Comparison of ENCODE assay signal across 6 cellular contexts in the genomic region with DNA sequence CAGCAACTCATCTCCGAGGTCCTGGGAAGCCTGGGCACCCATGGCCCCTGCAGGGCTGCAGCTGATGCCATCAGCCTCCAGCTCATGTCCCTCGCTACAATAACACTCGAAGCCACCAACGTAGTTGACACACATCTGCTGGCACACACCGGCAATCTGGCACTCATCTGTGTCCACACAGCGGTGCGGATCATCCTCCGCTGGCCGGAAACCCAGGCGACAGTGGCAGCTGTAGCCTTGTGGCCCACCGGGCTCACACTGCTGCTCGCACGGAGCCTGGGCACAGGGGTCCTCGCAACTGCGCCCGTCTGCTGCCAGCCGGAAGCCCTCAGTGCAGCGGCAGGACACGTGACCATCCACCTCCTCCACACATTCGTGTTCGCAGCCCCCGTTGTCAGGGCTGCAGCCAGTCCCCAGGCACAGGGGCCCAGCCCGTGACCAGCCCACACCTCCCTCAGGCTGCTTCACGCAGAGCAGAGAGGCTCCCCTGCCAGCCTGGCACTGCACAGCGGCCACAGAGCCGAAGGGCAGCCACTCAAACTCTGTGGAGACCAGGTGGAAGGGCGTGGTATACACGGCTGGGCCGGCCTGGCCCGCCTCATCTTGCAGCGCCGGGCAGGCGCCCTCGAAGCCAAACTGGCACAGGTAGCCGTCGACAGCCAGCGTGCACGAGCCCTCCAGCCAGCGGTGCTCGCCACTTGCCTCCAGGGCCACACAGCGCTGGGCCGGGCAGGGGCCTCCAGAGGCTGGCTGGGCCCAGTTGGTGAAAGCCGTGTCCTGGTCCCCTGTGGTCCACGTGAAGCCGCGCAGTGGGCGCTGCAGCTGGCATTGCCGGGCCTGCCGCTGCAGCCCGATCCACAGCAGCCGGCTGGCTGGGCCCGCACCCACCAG. TPM values are rescaled to one million over a fixed set of nuclear protein-coding genes. Genes with fewer than 3 reads are reported as not detected.
DNase-seq lines count a peak whose midpoint lies in the region; ATAC-seq and TF ChIP-seq lines count a peak whose summit lies in the region.

No MANE protein-coding gene starts in this region.

- no peaks in the 10 kb centered on the region for H3K27me3 ChIP-seq in mesenchymal stem cell (ENCODE audit: control insufficient read depth in 1 of 2, insufficient read depth in 1 of 2, low read length in 2 of 2)

- H3K18ac ChIP-seq in mesenchymal stem cell (ENCODE audit: low read depth in 1 of 2, low read length in 2 of 2): peak overlapping the region; percentile 81 to 93

- no peaks in the 10 kb centered on the region for H3K9me3 ChIP-seq in mesenchymal stem cell (ENCODE audit: control insufficient read depth, low read length)

- POLR2A ChIA-PET in T-cell (lab: Charles Lee): interaction anchor here in 1 of 2 donors (0.6 to 1.0 kb wide), 2 partner anchors 27 to 329 kb away, joined by 3 to 4 read pairs; partner anchors contain the start of gene YIF1A

- 84% methylated on average over 52 of the region's 52 CpGs for WGBS in mesenchymal stem cell

- H3K36me3 ChIP-seq in mesenchymal stem cell (ENCODE audit: control insufficient read depth in 1 of 2, insufficient read depth in 2 of 2, low read depth in 1 of 2, low read length in 2 of 2): peaks cover 8 to 17% of the 10 kb centered on the region in 2 experiments

- CTCF ChIA-PET in T-cell (lab: Charles Lee): no interaction called here

- peak overlapping the region; percentile 71 for H2BK120ac ChIP-seq in mesenchymal stem cell (ENCODE audit: low read depth, low read length)

- H3K4me1 Mint-ChIP-seq in T-cell: peaks cover 56 to 64% (median 59%) of the 10 kb centered on the region in 3 donors
- peaks cover 40% of the 10 kb centered on the region for H3K4me1 Mint-ChIP-seq in activated CD4-positive, alpha-beta T cell treated with anti-CD3 and anti-CD28 coated beads, Interleukin-2, amount 10 ng/mL, durations not matched to agents 24 days and 14 days

- peak overlapping the region; percentile 94 for H3K9ac ChIP-seq in mesenchymal stem cell (ENCODE audit: low read length)

- DNase-seq in AG09309 (ENCODE audit: low read depth) (no peak), T-cell (peak in 6 of 34 experiments; percentile 18 to 39 (median 28)), mesenchymal stem cell (no peak), omental fat pad (ENCODE audit: low spot score) (no peak)
- DNase-seq in activated CD4-positive, alpha-beta T cell treated with anti-CD3 and anti-CD28 coated beads, Interleukin-2, amount 10 ng/mL, durations not matched to agents 24 days and 14 days: no peak

- H3K4ac ChIP-seq in mesenchymal stem cell (ENCODE audit: low read depth in 1 of 2, low read length in 2 of 2): peak overlapping the region; percentile 62 to 90

- peak overlapping the region; percentile 67 for H4K91ac ChIP-seq in mesenchymal stem cell (ENCODE audit: low read length)

- H3K4me1 ChIP-seq in mesenchymal stem cell (ENCODE audit: control insufficient read depth, insufficient read depth, low read depth, low read length): peaks cover 51% of the 10 kb centered on the region

- H3K4me3 ChIP-seq in AG09309 (ENCODE audit: control insufficient read depth, low read depth, low read length): peak overlapping the region; percentile 74
- peak overlapping the region; percentile 23 to 99 for H3K4me3 ChIP-seq in mesenchymal stem cell (ENCODE audit: insufficient read depth in 1 of 2, low read depth in 1 of 2, low read length in 2 of 2)

- H3K27me3 Mint-ChIP-seq in T-cell: peaks cover 0 to 2% of the 10 kb centered on the region in 2 donors
- H3K27me3 Mint-ChIP-seq in activated CD4-positive, alpha-beta T cell treated with anti-CD3 and anti-CD28 coated beads, Interleukin-2, amount 10 ng/mL, durations not matched to agents 24 days and 14 days: peaks cover 3% of the 10 kb centered on the region

- peak overlapping the region; percentile 49 for H2AK5ac ChIP-seq in mesenchymal stem cell (ENCODE audit: low read length, severe bottlenecking)

- H2BK12ac ChIP-seq in mesenchymal stem cell (ENCODE audit: low read length in 2 of 2): peak overlapping the region; percentile 71 to 91

- H3K79me1 ChIP-seq in mesenchymal stem cell (replicated peaks; ENCODE audit: low read length, poor library complexity, severe bottlenecking): peaks cover 5% of the 10 kb centered on the region

- ATAC-seq in T-cell (replicated peaks in 1 of 4) (no peak), omental fat pad (ENCODE audit: low FRiP score) (no peak), GM18867 (IDR thresholded peaks at IDR 0.05; ENCODE audit: unreplicated experiment) (no peak)

- peak overlapping the region; percentile 85 to 99 for H3K27ac Mint-ChIP-seq in T-cell
- no peak overlapping the region for H3K27ac Mint-ChIP-seq in activated CD4-positive, alpha-beta T cell treated with anti-CD3 and anti-CD28 coated beads, Interleukin-2, amount 10 ng/mL, durations not matched to agents 24 days and 14 days

- no peaks in the 10 kb centered on the region for H3K36me3 Mint-ChIP-seq in T-cell
- H3K36me3 Mint-ChIP-seq in activated CD4-positive, alpha-beta T cell treated with anti-CD3 and anti-CD28 coated beads, Interleukin-2, amount 10 ng/mL, durations not matched to agents 24 days and 14 days (ENCODE audit: low read depth): no peaks in the 10 kb centered on the region

- H3K14ac ChIP-seq in mesenchymal stem cell (ENCODE audit: low read length in 2 of 2): peak overlapping the region in 1 of 2 experiments; percentile 98

- H2BK15ac ChIP-seq in mesenchymal stem cell (ENCODE audit: low read depth, poor library complexity, severe bottlenecking): peak overlapping the region; percentile 87

- TF ChIP-seq CTCF in AG09309 (IDR thresholded peaks at IDR 0.05; ENCODE audit: control insufficient read depth, insufficient read depth, low read depth, low read length, missing control alignments) (no peak), omental fat pad (IDR thresholded peaks at IDR 0.05) (no peak)

- intact Hi-C loops in activated CD4-positive, alpha-beta T cell treated with anti-CD3 and anti-CD28 coated beads, Interleukin-2, amount 10 ng/mL, durations not matched to agents 24 days and 14 days (cut with micrococcal nuclease): no loop called here

- H3K23ac ChIP-seq in mesenchymal stem cell (ENCODE audit: low read length in 2 of 2): peak overlapping the region in 1 of 2 experiments; percentile 66

- no peak overlapping the region for H2BK5ac ChIP-seq in mesenchymal stem cell (ENCODE audit: low read depth, low read length, poor library complexity, severe bottlenecking)

- peaks cover 0 to 4% (median 0%) of the 10 kb centered on the region in 3 donors for H3K9me3 Mint-ChIP-seq in T-cell
- H3K9me3 Mint-ChIP-seq in activated CD4-positive, alpha-beta T cell treated with anti-CD3 and anti-CD28 coated beads, Interleukin-2, amount 10 ng/mL, durations not matched to agents 24 days and 14 days: no peaks in the 10 kb centered on the region

- no peak overlapping the region for H2AFZ ChIP-seq in mesenchymal stem cell (ENCODE audit: low read depth, low read length)

- H4K8ac ChIP-seq in mesenchymal stem cell (ENCODE audit: low read length): peak overlapping the region; percentile 66

- H3K27ac ChIP-seq in mesenchymal stem cell (ENCODE audit: low read length, poor library complexity, severe bottlenecking): no peak overlapping the region

- H3K4me2 ChIP-seq in mesenchymal stem cell (ENCODE audit: low read length, poor library complexity, severe bottlenecking): peak overlapping the region; percentile 69

- peak overlapping the region; percentile 11 to 73 (median 72) for H3K4me3 Mint-ChIP-seq in T-cell
- no peak overlapping the region for H3K4me3 Mint-ChIP-seq in activated CD4-positive, alpha-beta T cell treated with anti-CD3 and anti-CD28 coated beads, Interleukin-2, amount 10 ng/mL, durations not matched to agents 24 days and 14 days

RNA-seq across cellular contexts. Expression of gene CD248, which starts 0.7 kb away (rescaled TPM):
- total RNA-seq in T-cell (10 to 100 TPM in 2 of 5 donors, 1 to 10 TPM in 3; 2.5 to 14.7 (median 8.7) TPM), omental fat pad (100 to 1,000 TPM in 1 of 4 donors, 10 to 100 TPM in 3; 43.2 to 107 (median 70.7) TPM)
- 318 TPM for polyA plus RNA-seq in mesenchymal stem cell (2013, experiment 1 of 2)
- polyA plus RNA-seq in mesenchymal stem cell (2013, experiment 2 of 2): 313 TPM
- total RNA-seq in activated CD4-positive, alpha-beta T cell treated with anti-CD3 and anti-CD28 coated beads, Interleukin-2, amount 10 ng/mL, durations not matched to agents 24 days and 14 days: not detected in 2 replicates

RNA-seq across cellular contexts. Expression of gene RIN1, which starts 20.1 kb away (rescaled TPM):
- total RNA-seq in T-cell (10 to 100 TPM in 2 of 5 donors, 1 to 10 TPM in 3; 5.0 to 11.7 (median 8.3) TPM), omental fat pad (10 to 100 TPM in 1 of 4 donors, 1 to 10 TPM in 3; 2.9 to 34.6 (median 3.6) TPM)
- polyA plus RNA-seq in mesenchymal stem cell (2013, experiment 1 of 2): 29.1 TPM
- 26.9 TPM for polyA plus RNA-seq in mesenchymal stem cell (2013, experiment 2 of 2)
- total RNA-seq in activated CD4-positive, alpha-beta T cell treated with anti-CD3 and anti-CD28 coated beads, Interleukin-2, amount 10 ng/mL, durations not matched to agents 24 days and 14 days: 0.99 and 1.1 TPM in 2 replicates

RNA-seq across cellular contexts. Expression of gene TMEM151A, which starts 24.5 kb away (rescaled TPM):
- total RNA-seq in T-cell (under 1 TPM in 4 of 5 donors, not detected in 1; 0.19 to 0.33 (median 0.23) TPM), omental fat pad (10 to 100 TPM in 1 of 4 donors, 1 to 10 TPM in 2, not detected in 1; 1.6 to 14.8 (median 9.1) TPM)
- 0.44 TPM for polyA plus RNA-seq in mesenchymal stem cell (2013, experiment 1 of 2)
- polyA plus RNA-seq in mesenchymal stem cell (2013, experiment 2 of 2): 0.38 TPM
- not detected in 2 replicates for total RNA-seq in activated CD4-positive, alpha-beta T cell treated with anti-CD3 and anti-CD28 coated beads, Interleukin-2, amount 10 ng/mL, durations not matched to agents 24 days and 14 days

RNA-seq across cellular contexts. Expression of gene YIF1A, which starts 27.2 kb away (rescaled TPM):
- total RNA-seq in T-cell (10 to 100 TPM; 24.5 to 63.3 (median 56.9) TPM), omental fat pad (100 to 1,000 TPM in 1 of 4 donors, 10 to 100 TPM in 3; 57.1 to 116 (median 63.4) TPM)
- polyA plus RNA-seq in mesenchymal stem cell (2013, experiment 1 of 2): 314 TPM
- 328 TPM for polyA plus RNA-seq in mesenchymal stem cell (2013, experiment 2 of 2)
- total RNA-seq in activated CD4-positive, alpha-beta T cell treated with anti-CD3 and anti-CD28 coated beads, Interleukin-2, amount 10 ng/mL, durations not matched to agents 24 days and 14 days: 108 and 119 TPM in 2 replicates

RNA-seq across cellular contexts. Expression of gene BRMS1, which starts 28.7 kb away (rescaled TPM):
- 10 to 100 TPM; 42.9 to 58.8 (median 54.8) TPM for total RNA-seq in T-cell
- 37.1 TPM for polyA plus RNA-seq in mesenchymal stem cell (2013, experiment 1 of 2)
- 35.4 TPM for polyA plus RNA-seq in mesenchymal stem cell (2013, experiment 2 of 2)
- total RNA-seq in omental fat pad: 10 to 100 TPM; 36.7 to 59.2 (median 42.0) TPM
- 55.6 and 58.4 TPM in 2 replicates for total RNA-seq in activated CD4-positive, alpha-beta T cell treated with anti-CD3 and anti-CD28 coated beads, Interleukin-2, amount 10 ng/mL, durations not matched to agents 24 days and 14 days
